9 cellular contexts compared by ENCODE assay signal in the genomic region with DNA sequence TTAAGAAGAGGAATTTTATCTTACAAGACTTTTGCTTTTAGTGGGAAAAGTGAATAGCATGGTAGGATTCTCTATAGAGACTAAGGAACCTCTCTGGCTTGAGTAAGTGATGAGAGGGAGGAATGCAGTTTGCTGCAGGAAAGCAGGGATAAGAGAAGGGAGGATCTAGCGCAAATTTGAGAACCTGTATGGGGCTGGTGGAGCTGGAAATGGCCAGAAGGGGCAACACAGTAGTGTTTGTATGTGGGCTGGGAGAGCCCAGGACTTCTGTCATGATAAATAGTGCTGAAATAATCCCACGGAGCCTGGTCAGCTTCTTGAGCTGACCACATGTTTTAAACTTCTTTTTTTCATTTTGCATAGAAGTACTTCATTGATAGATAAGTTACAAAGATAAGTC. TPM values are rescaled to one million over a fixed set of nuclear protein-coding genes. Genes with fewer than 3 reads are reported as not detected.
DNase-seq lines count a peak whose midpoint lies in the region; ATAC-seq and TF ChIP-seq lines count a peak whose summit lies in the region.
"Had no signal": no experiment of that assay in that cellular context is flagged by ENCODE, and none has a peak within 500 bp of the region (broad histone marks: within the 10 kb centered on the region; RNA-seq: fewer than 3 reads in every experiment).

No MANE protein-coding gene starts in this region.

- in situ Hi-C loops in GM23248 (cut with MboI) (no loop called here), gastrocnemius medialis (cut with MboI; ENCODE audit: low sequenced_read_pairs in 4 of 4) (loop anchor here in 1 of 4 donors (5.0 kb wide), 1 partner anchor 108 kb away; no protein-coding TSS in a partner anchor)

- H3K27me3 ChIP-seq in GM23248 (replicated peaks; ENCODE audit: insufficient read depth) (no peaks in the 10 kb centered on the region), PC-3 (ENCODE audit: low read length) (no peaks in the 10 kb centered on the region), dorsolateral prefrontal cortex (no peaks in the 10 kb centered on the region), neuron (ENCODE audit: insufficient read depth, low read length) (no peaks in the 10 kb centered on the region), gastrocnemius medialis (no peaks in the 10 kb centered on the region), sigmoid colon (no peaks in the 10 kb centered on the region)
- H3K27me3 ChIP-seq: ovary had no signal

- H3K36me3 ChIP-seq in GM23248 (ENCODE audit: low read depth) (no peaks in the 10 kb centered on the region), PC-3 (ENCODE audit: low read depth, low read length) (no peaks in the 10 kb centered on the region), neuron (ENCODE audit: insufficient read depth, low read length) (no peaks in the 10 kb centered on the region), gastrocnemius medialis (no peaks in the 10 kb centered on the region), sigmoid colon (no peaks in the 10 kb centered on the region)
- H3K36me3 ChIP-seq: ovary had no signal

- peaks cover 3% of the 10 kb centered on the region; the same call in 1 of the 2 replicates for H3F3A ChIP-seq in GM23248 (ENCODE audit: insufficient read depth)
- H3F3A ChIP-seq in PC-3 (ENCODE audit: low read length, unreplicated experiment), result no peaks in the 10 kb centered on the region

- H3K9me3 ChIP-seq in GM23248 (ENCODE audit: low read depth) (no peaks in the 10 kb centered on the region), PC-3 (ENCODE audit: low read length) (no peaks in the 10 kb centered on the region), neuron (ENCODE audit: low read length) (no peaks in the 10 kb centered on the region), gastrocnemius medialis (no peaks in the 10 kb centered on the region), sigmoid colon (no peaks in the 10 kb centered on the region)
- H3K9me3 ChIP-seq: ovary had no signal

- 58 to 72% methylated on average over 2 of the region's 2 CpGs for WGBS in GM23248 (ENCODE audit: low coverage in 1 of 2, low lambda C conversion rate in 2 of 2, missing lambda C conversion rate in 2 of 2), 2 experiments
- 68 to 69% methylated on average over 2 of the region's 2 CpGs for WGBS in sigmoid colon, 2 donors

- H3K4me2 ChIP-seq in GM23248 (ENCODE audit: unreplicated experiment) (no peak overlapping the region), PC-3 (ENCODE audit: low read length) (no peak overlapping the region; the same call in 1 of the 2 replicates)

- intact Hi-C loops in PC-3 (cut with micrococcal nuclease), result no loop called here
- intact Hi-C loops in dorsolateral prefrontal cortex (cut with DNase I), result loop anchor here in 1 of 2 donors (1.0 to 2.0 kb wide), 2 partner anchors 96 to 180 kb away; partner anchors contain the start of genes COPS2 and EID1
- intact Hi-C loops in gastrocnemius medialis (cut with DNase I; ENCODE audit: low total_unique reads), result loop anchor here (1.0 kb wide), 2 partner anchors 11 to 113 kb away; no protein-coding TSS in a partner anchor
- intact Hi-C loops in sigmoid colon (cut with DNase I), result no loop called here

- H3K79me2 ChIP-seq in GM23248 (ENCODE audit: insufficient read depth) (no peaks in the 10 kb centered on the region), PC-3 (ENCODE audit: low read length) (no peaks in the 10 kb centered on the region)

- ATAC-seq in PC-3, result no peak; the same call in 1 of the 2 replicates
- no peak for ATAC-seq in gastrocnemius medialis
- no peak for ATAC-seq in HG03108 (IDR thresholded peaks at IDR 0.05; ENCODE audit: unreplicated experiment)

- POLR2A ChIA-PET in PC-3 (lab: Charles Lee; ENCODE audit: unreplicated experiment), result no interaction called here

- TF ChIP-seq EP300 in sigmoid colon (IDR thresholded peaks at IDR 0.05), result no peak

- H3K4me1 ChIP-seq in GM23248 (ENCODE audit: insufficient read depth) (0 out of 2 replicates have a peak, but pooled peaks cover 6% of the 10 kb centered on the region), PC-3 (ENCODE audit: insufficient read depth, low read length) (peaks cover 5% of the 10 kb centered on the region; the same call in 1 of the 2 replicates), neuron (ENCODE audit: insufficient read depth, low read length) (peaks cover 20% of the 10 kb centered on the region), gastrocnemius medialis (peaks cover 0 to 4% of the 10 kb centered on the region in 2 donors), sigmoid colon (peaks cover 0 to 13% (median 6%) of the 10 kb centered on the region in 4 donors)

- H3K4me3 ChIP-seq in GM23248 (no peak overlapping the region; the same call in 1 of the 2 replicates), PC-3 (ENCODE audit: low read length) (no peak overlapping the region), dorsolateral prefrontal cortex (peak overlapping the region in 58 of 59 donors; percentile 44 to 74 (median 60)), neuron (ENCODE audit: low read length) (peak overlapping the region; percentile 71), gastrocnemius medialis (no peak overlapping the region), sigmoid colon (no peak overlapping the region)

- TF ChIP-seq CTCF in PC-3 (conservative IDR thresholded peaks at IDR 0.05; ENCODE audit: low read depth, low read length), result no peak
- TF ChIP-seq CTCF in dorsolateral prefrontal cortex (IDR thresholded peaks at IDR 0.05 in 54 of 56, conservative IDR thresholded peaks at IDR 0.05 in 2 of 56; ENCODE audit: low read depth in 1 of 56, partially characterized antibody in 56 of 56), result peak in 6 of 56 donors; percentile 13 to 40 (median 21)
- no peak for TF ChIP-seq CTCF in gastrocnemius medialis (IDR thresholded peaks at IDR 0.05 in 4 of 5, conservative IDR thresholded peaks at IDR 0.05 in 1 of 5)
- TF ChIP-seq CTCF in sigmoid colon (IDR thresholded peaks at IDR 0.05), result no peak

- TF ChIP-seq POLR2A in gastrocnemius medialis (IDR thresholded peaks at IDR 0.05) (no peak), sigmoid colon (IDR thresholded peaks at IDR 0.05) (no peak)

- CTCF ChIA-PET in PC-3 (lab: Charles Lee), result interaction anchor here (1.2 to 2.1 kb wide), 3 partner anchors 113 to 171 kb away, joined by 4 to 17 read pairs (median 9); no protein-coding TSS in a partner anchor

- H3K27ac ChIP-seq in GM23248, result no peak overlapping the region
- H3K27ac ChIP-seq in PC-3 (ENCODE audit: low read length), result no peak overlapping the region
- H3K27ac ChIP-seq in dorsolateral prefrontal cortex, result peak overlapping the region in 58 of 59 donors; percentile 75 to 99 (median 95)
- no peak overlapping the region for H3K27ac ChIP-seq in gastrocnemius medialis
- peak overlapping the region in 1 of 4 donors; percentile 69 for H3K27ac ChIP-seq in sigmoid colon
- H3K27ac ChIP-seq: ovary had no signal

- DNase-seq in GM23248 (no peak), PC-3 (no peak), dorsolateral prefrontal cortex (no peak), gastrocnemius medialis (no peak), sigmoid colon (no peak)
- DNase-seq in effector CD4-positive, alpha-beta T cell, result no peak

- H4K20me1 ChIP-seq in GM23248 (ENCODE audit: insufficient read depth) (no peaks in the 10 kb centered on the region), PC-3 (ENCODE audit: low read length) (no peaks in the 10 kb centered on the region)

- no TSS peak for BruUV-seq in PC-3 (replicated peaks; lab: Mats Ljungman, UMichigan)

- no peak overlapping the region for H3K9ac ChIP-seq in GM23248
- 0 out of 2 replicates have a peak overlapping the region, but pooled peaks have one; percentile 80 for H3K9ac ChIP-seq in PC-3 (ENCODE audit: low read length)

- H2AFZ ChIP-seq in GM23248, result peak overlapping the region; percentile 97
- peak overlapping the region; percentile 96; the same call in 1 of the 2 replicates for H2AFZ ChIP-seq in PC-3 (ENCODE audit: low read length)
- peak overlapping the region; percentile 45 for H2AFZ ChIP-seq in neuron (ENCODE audit: low read depth, low read length)

- H3K9me2 ChIP-seq in GM23248 (ENCODE audit: insufficient read depth) (no peaks in the 10 kb centered on the region), PC-3 (replicated peaks; ENCODE audit: low read length) (no peaks in the 10 kb centered on the region)

RNA-seq across cellular contexts. Expression of gene SHC4, which starts 11.1 kb away (rescaled TPM):
- total RNA-seq in GM23248 (2014; rRNA removed; shearing (Covaris generic)), result 0.43 and 0.76 TPM in 2 replicates
- polyA plus RNA-seq in GM23248 (2016; fragmentation: Nextera tagmentation; extraction: Ambion mirVana), result 0.45 and 0.99 TPM in 2 replicates
- total RNA-seq in PC-3 (2014; rRNA removed), result 2.4 and 4.3 TPM in 2 replicates
- total RNA-seq in dorsolateral prefrontal cortex, result 10 to 100 TPM in 97 of 120 experiments, 1 to 10 TPM in 23; 4.1 to 69.2 (median 16.4) TPM
- total RNA-seq in gastrocnemius medialis, result under 1 TPM in 2 of 4 donors, not detected in 2; 0.29 to 0.39 TPM
- total RNA-seq in sigmoid colon, result 1 to 10 TPM; 2.1 to 4.6 (median 2.6) TPM
- under 1 TPM in 2 of 3 donors, not detected in 1; under 0.01 to 0.64 TPM for polyA plus RNA-seq in sigmoid colon

Comparison
In these comparisons a context has a peak if more than half of its experiments do, and no peak if none do; other contexts are left out.
1. H2AFZ ChIP-seq: peak in every context shown above with its lines; median percentile 97 in GM23248; 96 in PC-3; 45 in neuron.
2. H3K27ac ChIP-seq: peak in dorsolateral prefrontal cortex (58 of 59); none in GM23248 (single experiment), PC-3 (single experiment) and gastrocnemius medialis (0 of 4).
3. H3K4me3 ChIP-seq: peak in dorsolateral prefrontal cortex (58 of 59) and neuron (single experiment); none in GM23248 (single experiment), PC-3 (single experiment), gastrocnemius medialis (0 of 4) and sigmoid colon (0 of 4).